ENCODE assay signal across 1 cellular context in the genomic region with DNA sequence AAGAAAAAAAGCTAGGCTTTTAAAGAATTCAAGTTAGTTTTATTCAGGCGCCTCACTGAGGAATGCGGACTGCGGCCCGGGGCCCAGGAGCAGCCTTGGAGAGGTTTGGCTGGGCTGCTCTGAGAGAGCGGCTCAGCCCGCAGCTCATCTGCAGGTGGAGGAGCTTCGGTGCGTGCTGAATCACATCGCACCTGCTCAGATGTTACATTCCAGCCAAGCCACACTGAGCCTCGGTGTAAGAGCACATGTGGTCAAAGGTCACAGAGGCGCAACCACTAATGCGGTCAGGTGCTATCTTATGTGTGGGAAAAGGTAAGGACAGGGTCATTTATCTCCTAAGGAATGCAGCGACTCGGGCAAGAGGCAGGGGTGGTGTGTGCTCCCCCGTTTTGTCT.
A peak's percentile ranks its signal among the peaks of the same experiment; 100 is the strongest.
TF ChIP-seq lines count a peak whose summit lies in the region.

No MANE protein-coding gene starts in this region.

TF ChIP-seq in HepG2, 621 proteins besides CTCF, POLR2A, EP300 and RAD21 (continued from another document):
- TF ChIP-seq, protein P1, sequence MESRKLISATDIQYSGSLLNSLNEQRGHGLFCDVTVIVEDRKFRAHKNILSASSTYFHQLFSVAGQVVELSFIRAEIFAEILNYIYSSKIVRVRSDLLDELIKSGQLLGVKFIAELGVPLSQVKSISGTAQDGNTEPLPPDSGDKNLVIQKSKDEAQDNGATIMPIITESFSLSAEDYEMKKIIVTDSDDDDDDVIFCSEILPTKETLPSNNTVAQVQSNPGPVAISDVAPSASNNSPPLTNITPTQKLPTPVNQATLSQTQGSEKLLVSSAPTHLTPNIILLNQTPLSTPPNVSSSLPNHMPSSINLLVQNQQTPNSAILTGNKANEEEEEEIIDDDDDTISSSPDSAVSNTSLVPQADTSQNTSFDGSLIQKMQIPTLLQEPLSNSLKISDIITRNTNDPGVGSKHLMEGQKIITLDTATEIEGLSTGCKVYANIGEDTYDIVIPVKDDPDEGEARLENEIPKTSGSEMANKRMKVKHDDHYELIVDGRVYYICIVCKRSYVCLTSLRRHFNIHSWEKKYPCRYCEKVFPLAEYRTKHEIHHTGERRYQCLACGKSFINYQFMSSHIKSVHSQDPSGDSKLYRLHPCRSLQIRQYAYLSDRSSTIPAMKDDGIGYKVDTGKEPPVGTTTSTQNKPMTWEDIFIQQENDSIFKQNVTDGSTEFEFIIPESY (CRISPR knock-in tag; IDR thresholded peaks at IDR 0.05): 0 out of 2 replicates have a peak, but pooled peaks have one; percentile 20
